ENCODE assay signal across 10 cellular contexts in genomic region chr3:133742351-133743091, GRCh38. TPM values are rescaled to one million over a fixed set of nuclear protein-coding genes. Genes with fewer than 3 reads are reported as not detected.
DNase-seq lines count a peak whose midpoint lies in the region; ATAC-seq and TF ChIP-seq lines count a peak whose summit lies in the region.
"Had no signal": no experiment of that assay in that cellular context is flagged by ENCODE, and none has a peak within 500 bp of the region (broad histone marks: within the 10 kb centered on the region; RNA-seq: fewer than 3 reads in every experiment).

No MANE protein-coding gene starts in this region.

- H3K9me3 Mint-ChIP-seq in glutamatergic neuron (ENCODE audit: unreplicated experiment): peaks cover 4% of the 10 kb centered on the region

- intact Hi-C loops in body of pancreas (cut with DNase I): no loop called here

- no peak overlapping the region for H3K4me3 Mint-ChIP-seq in glutamatergic neuron (ENCODE audit: unreplicated experiment)

- H3K27me3 ChIP-seq in MM.1S (replicated peaks; ENCODE audit: insufficient read depth, low read length): no peaks in the 10 kb centered on the region
- no peaks in the 10 kb centered on the region for H3K27me3 ChIP-seq in body of pancreas
- H3K27me3 ChIP-seq in osteoblast (ENCODE audit: insufficient read depth, low read length): peaks cover 36% of the 10 kb centered on the region
- no peaks in the 10 kb centered on the region for H3K27me3 ChIP-seq in right atrium auricular region

- H3K36me3 Mint-ChIP-seq in glutamatergic neuron (ENCODE audit: unreplicated experiment): peaks cover 9% of the 10 kb centered on the region

- TF ChIP-seq POLR2A in body of pancreas (IDR thresholded peaks at IDR 0.05): no peak

- H3K4me3 ChIP-seq in MM.1S (ENCODE audit: low read length) (no peak overlapping the region), body of pancreas (no peak overlapping the region), osteoblast (ENCODE audit: insufficient read depth, low read length) (peak overlapping the region; percentile 17), right atrium auricular region (no peak overlapping the region)

- DNase-seq in DMS79 (lab: John Stamatoyannopoulos, UW): peak; percentile 43
- DNase-seq in MM.1S: peak; percentile 25
- peak in 1 of 4 donors; percentile 18 for DNase-seq in body of pancreas
- peak; percentile 85 for DNase-seq in osteoblast (ENCODE audit: insufficient read length, low spot score, missing footprints)
- no peak for DNase-seq in glutamatergic neuron
- DNase-seq in right atrium auricular region (ENCODE audit: low spot score): no peak
- no peak for DNase-seq in HUDEP-2 (lab: John Stamatoyannopoulos, UW; ENCODE audit: unreplicated experiment in 76 of 76)
- DNase-seq in cerebellum (ENCODE audit: low spot score): no peak
- DNase-seq: activated CD4-positive, alpha-beta T cell treated with anti-CD3 and anti-CD28 coated beads, Interleukin-2, amount 50 U/mL, for 48 hours; cerebellar nuclear complex had no signal

- H4K20me1 ChIP-seq in MM.1S (ENCODE audit: insufficient read depth, low read length): no peaks in the 10 kb centered on the region
- H4K20me1 ChIP-seq in osteoblast (ENCODE audit: insufficient read depth, low read length): no peaks in the 10 kb centered on the region

- H3K27ac ChIP-seq in MM.1S (ENCODE audit: low read length): no peak overlapping the region
- H3K27ac ChIP-seq in body of pancreas: peak overlapping the region in 1 of 4 donors; percentile 1
- H3K27ac ChIP-seq in osteoblast (ENCODE audit: low read depth, low read length): no peak overlapping the region
- no peak overlapping the region for H3K27ac ChIP-seq in right atrium auricular region

- H3K4me2 ChIP-seq in MM.1S (ENCODE audit: low read depth, low read length): no peak overlapping the region
- peak overlapping the region; percentile 66 for H3K4me2 ChIP-seq in osteoblast (ENCODE audit: insufficient read depth, low read length)

- H3K36me3 ChIP-seq in MM.1S (replicated peaks; ENCODE audit: insufficient read depth, low read length): no peaks in the 10 kb centered on the region
- no peaks in the 10 kb centered on the region for H3K36me3 ChIP-seq in body of pancreas (replicated peaks in 1 of 2; ENCODE audit: insufficient read depth in 1 of 2, low read depth in 2 of 2)
- no peaks in the 10 kb centered on the region for H3K36me3 ChIP-seq in osteoblast (ENCODE audit: insufficient read depth, low read length)
- H3K36me3 ChIP-seq in right atrium auricular region: no peaks in the 10 kb centered on the region

- no peaks in the 10 kb centered on the region for H3K9me3 ChIP-seq in MM.1S (replicated peaks; ENCODE audit: insufficient read depth, low read length)
- no peaks in the 10 kb centered on the region for H3K9me3 ChIP-seq in body of pancreas
- H3K9me3 ChIP-seq in osteoblast (ENCODE audit: low read depth, low read length): no peaks in the 10 kb centered on the region
- H3K9me3 ChIP-seq in right atrium auricular region: no peaks in the 10 kb centered on the region

- H2AFZ ChIP-seq in MM.1S (ENCODE audit: low read length) (no peak overlapping the region), osteoblast (ENCODE audit: low read length) (peak overlapping the region; percentile 39)

- no peak overlapping the region for H3K27ac Mint-ChIP-seq in glutamatergic neuron (ENCODE audit: unreplicated experiment)

- H3K27me3 Mint-ChIP-seq in glutamatergic neuron (ENCODE audit: unreplicated experiment): peaks cover 2% of the 10 kb centered on the region

- H3K79me2 ChIP-seq in MM.1S (ENCODE audit: low read length) (no peaks in the 10 kb centered on the region), osteoblast (ENCODE audit: insufficient read depth, low read length) (no peaks in the 10 kb centered on the region)

- ATAC-seq in body of pancreas: peak; percentile 30

- WGBS in body of pancreas, 2 donors: 22 to 25% methylated on average over 9 of the region's 9 CpGs

- H3K9ac ChIP-seq in MM.1S (ENCODE audit: low read length): no peak overlapping the region

- H3K4me1 Mint-ChIP-seq in glutamatergic neuron (ENCODE audit: low read depth, unreplicated experiment): peaks cover 2% of the 10 kb centered on the region

- TF ChIP-seq CTCF in MM.1S (IDR thresholded peaks at IDR 0.05; ENCODE audit: low read length) (no peak), body of pancreas (IDR thresholded peaks at IDR 0.05) (peak in 2 of 7 experiments; percentile 13 to 19), osteoblast (IDR thresholded peaks at IDR 0.05; ENCODE audit: extremely low read depth, low read depth, low read length) (no peak), glutamatergic neuron (IDR thresholded peaks at IDR 0.05; ENCODE audit: partially characterized antibody, unreplicated experiment) (no peak), right atrium auricular region (IDR thresholded peaks at IDR 0.05) (no peak)

- no peaks in the 10 kb centered on the region for H3F3A ChIP-seq in MM.1S (ENCODE audit: insufficient read depth, low read length)

- no peaks in the 10 kb centered on the region for H3K4me1 ChIP-seq in MM.1S (ENCODE audit: low read length)
- peaks cover 18% of the 10 kb centered on the region for H3K4me1 ChIP-seq in body of pancreas
- H3K4me1 ChIP-seq in osteoblast (ENCODE audit: insufficient read depth, low read length): peaks cover 4% of the 10 kb centered on the region
- H3K4me1 ChIP-seq in right atrium auricular region: peaks cover 0 to 9% of the 10 kb centered on the region in 2 donors

- no peaks in the 10 kb centered on the region for H3K9me2 ChIP-seq in MM.1S (replicated peaks; ENCODE audit: insufficient read depth, low read length)

RNA-seq across cellular contexts. Expression of gene TF, which starts 3.7 kb away (rescaled TPM):
- total RNA-seq in body of pancreas (1 to 10 TPM in 1 of 2 donors, under 1 TPM in 1; 0.26 to 7.9 TPM), osteoblast (0.36 and 0.88 TPM in 2 replicates), glutamatergic neuron (ENCODE audit: unreplicated experiment) (2.3 TPM), right atrium auricular region (1 to 10 TPM in 1 of 2 donors, not detected in 1; 4.1 TPM), cerebellum (10.2 TPM)

Comparison
In these comparisons a context has a peak if more than half of its experiments do, and no peak if none do; other contexts are left out.
1. DNase-seq: peak in DMS79 (single experiment), MM.1S (single experiment) and osteoblast (single experiment); none in glutamatergic neuron (single experiment), right atrium auricular region (single experiment), HUDEP-2 (0 of 76) and cerebellum (single experiment).